20 cellular contexts compared by ENCODE assay signal in genomic region chr5:72457491-72457890, GRCh38. TPM values are rescaled to one million over a fixed set of nuclear protein-coding genes. Genes with fewer than 3 reads are reported as not detected.
DNase-seq lines count a peak whose midpoint lies in the region; ATAC-seq and TF ChIP-seq lines count a peak whose summit lies in the region.
"Had no signal": no experiment of that assay in that cellular context is flagged by ENCODE, and none has a peak within 500 bp of the region (broad histone marks: within the 10 kb centered on the region; RNA-seq: fewer than 3 reads in every experiment).

No MANE protein-coding gene starts in this region.

- TF ChIP-seq CTCF in gastrocnemius medialis (IDR thresholded peaks at IDR 0.05 in 4 of 5, conservative IDR thresholded peaks at IDR 0.05 in 1 of 5): no peak

- H3K4me3 ChIP-seq in right cardiac atrium (ENCODE audit: low read length): no peak overlapping the region
- H3K4me3 ChIP-seq in gastrocnemius medialis: no peak overlapping the region
- H3K4me3 ChIP-seq: GM23248 had no signal

- in situ Hi-C loops in gastrocnemius medialis (cut with MboI; ENCODE audit: low sequenced_read_pairs in 4 of 4): loop anchor here in 1 of 4 donors (10.0 kb wide), 1 partner anchor 53 kb away; no protein-coding TSS in a partner anchor

- H3K9me3 ChIP-seq in right cardiac atrium (ENCODE audit: control insufficient read depth, low read length) (no peaks in the 10 kb centered on the region), gastrocnemius medialis (no peaks in the 10 kb centered on the region)
- H3K9me3 ChIP-seq: BE2C had no signal

- H3K27me3 ChIP-seq in right cardiac atrium (ENCODE audit: control insufficient read depth, insufficient read depth): no peaks in the 10 kb centered on the region
- no peaks in the 10 kb centered on the region for H3K27me3 ChIP-seq in gastrocnemius medialis
- H3K27me3 ChIP-seq: BE2C had no signal

- DNase-seq in right cardiac atrium (no peak), cardiac septum (ENCODE audit: low spot score) (no peak), myocyte (ENCODE audit: low read depth) (peak; percentile 78), gastrocnemius medialis (no peak), cerebellum (ENCODE audit: low spot score) (no peak), SIG-M5 treated with dmso at 0.1 percent for 504 hours (lab: John Stamatoyannopoulos, UW; ENCODE audit: unreplicated experiment) (no peak)
- DNase-seq: ACHN; BE2C; C1 segment of cervical spinal cord; CD4-positive, CD25-positive, alpha-beta regulatory T cell; CD8-positive, alpha-beta memory T cell; COR-L47; DMS153; DMS79; GDM1; GM23248; HCEC 1CT had no signal

- no peak for TF ChIP-seq POLR2A in gastrocnemius medialis (IDR thresholded peaks at IDR 0.05)

- intact Hi-C loops in right cardiac atrium (cut with DNase I) (loop anchor here in 1 of 4 donors (10.0 kb wide), 1 partner anchor 47 kb away; the partner anchor contains the start of gene ZNF366), cardiac septum (cut with DNase I) (no loop called here), gastrocnemius medialis (cut with DNase I; ENCODE audit: low total_unique reads) (no loop called here)

- H3K36me3 ChIP-seq in gastrocnemius medialis: no peaks in the 10 kb centered on the region
- H3K36me3 ChIP-seq: BE2C had no signal

- ATAC-seq in right cardiac atrium (no peak), gastrocnemius medialis (no peak)

- H3K27ac ChIP-seq in right cardiac atrium (ENCODE audit: low read length) (peak overlapping the region; percentile 13), gastrocnemius medialis (peak overlapping the region in 3 of 4 donors; percentile 6 to 82 (median 15))
- H3K27ac ChIP-seq: GM23248 had no signal

- H3K4me1 ChIP-seq in right cardiac atrium (ENCODE audit: control insufficient read depth, insufficient read depth, low read length): peaks cover 25% of the 10 kb centered on the region
- peaks cover 30 to 47% of the 10 kb centered on the region in 2 donors for H3K4me1 ChIP-seq in gastrocnemius medialis

- WGBS in right cardiac atrium: 100% methylated on average over 1 of the region's 1 CpG

RNA-seq across cellular contexts. Expression of gene ZNF366, which starts 49.7 kb away (rescaled TPM):
- total RNA-seq in right cardiac atrium (1 to 10 TPM; 4.5 to 8.1 (median 6.1) TPM), cardiac septum (3.7 TPM), myocyte (0.31 and 1.4 TPM in 2 replicates), gastrocnemius medialis (1 to 10 TPM; 2.0 to 5.8 (median 3.0) TPM), cerebellum (1.1 TPM)
- polyA plus RNA-seq in right cardiac atrium: 2.5 TPM
- 0.43 TPM for polyA plus RNA-seq in myocyte (2012)
- total RNA-seq: CD4-positive, CD25-positive, alpha-beta regulatory T cell; CD8-positive, alpha-beta memory T cell; Daoy; GM23248; H4; HT-29 had no signal
- polyA plus RNA-seq: CD4-positive, CD25-positive, alpha-beta regulatory T cell; CD8-positive, alpha-beta memory T cell; GM23248 had no signal
